ENCODE assay signal across 1 cellular context in genomic region chr19:3313199-3313575, GRCh38.
TF ChIP-seq lines count a peak whose summit lies in the region.

No MANE protein-coding gene starts in this region.

TF ChIP-seq in K562, 482 proteins besides CTCF, POLR2A, EP300 and RAD21 (continued from another document):
- TF ChIP-seq ZNF239 (CRISPR knock-in tag; IDR thresholded peaks at IDR 0.05) = no peak
- no peak for TF ChIP-seq NONO (IDR thresholded peaks at IDR 0.05; ENCODE audit: low read depth in 2 of 2, low read length in 1 of 2)
TF ChIP-seq in K562: peak in this region for 1.
